16 cellular contexts compared by ENCODE assay signal in the genomic region with DNA sequence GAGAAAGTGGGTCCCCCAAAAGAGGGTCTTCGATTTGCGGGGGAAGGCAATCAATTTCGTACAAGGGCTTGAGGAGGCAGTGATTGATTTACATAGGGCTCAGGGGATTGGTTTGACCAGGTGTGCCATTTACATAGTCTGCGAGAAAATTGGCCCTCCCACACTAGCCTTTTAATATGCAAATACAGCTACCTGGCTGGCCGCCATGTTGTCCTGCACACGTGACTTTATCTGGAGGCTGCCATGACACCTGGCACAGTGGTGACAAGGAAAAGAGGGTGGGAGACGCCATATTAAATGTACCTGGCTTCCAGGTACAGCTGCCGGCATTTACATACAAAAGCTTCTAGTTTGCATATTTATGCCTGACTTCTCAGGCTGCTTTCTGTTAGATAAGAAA.
"Had no signal": no experiment of that assay in that cellular context is flagged by ENCODE, and none has a peak within 500 bp of the region (broad histone marks: within the 10 kb centered on the region; RNA-seq: fewer than 3 reads in every experiment).

No MANE protein-coding gene starts in this region.

- FAIRE-seq: astrocyte, urothelium cell line had no signal

- H3K36me3 ChIP-seq: breast epithelium, gastrocnemius medialis, tibial nerve, WERI-Rb-1 had no signal

- H3K9me3 ChIP-seq: breast epithelium, gastrocnemius medialis, mucosa of descending colon, tibial nerve had no signal

- H3K4me1 ChIP-seq: breast epithelium, gastrocnemius medialis, tibial nerve had no signal

- H3K27me3 ChIP-seq: breast epithelium, gastrocnemius medialis, tibial nerve had no signal

- H3K27ac ChIP-seq: breast epithelium, gastrocnemius medialis, tibial nerve, WERI-Rb-1 had no signal

- DNase-seq: activated CD4-positive, alpha-beta T cell treated with anti-CD3 and anti-CD28 coated beads, Interleukin-2, amount 50 U/mL, for 48 hours; activated gamma-delta T cell; cerebellar nuclear complex; cortex of kidney; gastrocnemius medialis; head of caudate nucleus; mucosa of descending colon; naive B cell; retina; stimulated activated naive CD4-positive, alpha-beta T cell treated with Interleukin-2 at 50 U/mL for 16 hours; WERI-Rb-1 had no signal

- H3K4me3 ChIP-seq: breast epithelium, gastrocnemius medialis, mucosa of descending colon, tibial nerve had no signal

- ATAC-seq: esophagus mucosa, gastrocnemius medialis, mucosa of descending colon had no signal
